17 cellular contexts compared by ENCODE assay signal in genomic region chr2:10873790-10874437, GRCh38. TPM values are rescaled to one million over a fixed set of nuclear protein-coding genes. Genes with fewer than 3 reads are reported as not detected.
DNase-seq lines count a peak whose midpoint lies in the region; ATAC-seq and TF ChIP-seq lines count a peak whose summit lies in the region.
"Had no signal": no experiment of that assay in that cellular context is flagged by ENCODE, and none has a peak within 500 bp of the region (broad histone marks: within the 10 kb centered on the region; RNA-seq: fewer than 3 reads in every experiment).

No MANE protein-coding gene starts in this region.

- H3K36me3 ChIP-seq in A673 (ENCODE audit: insufficient read depth, low read length, poor library complexity, severe bottlenecking) = no peaks in the 10 kb centered on the region
- H3K36me3 ChIP-seq: ascending aorta, BLaER1 had no signal

- CTCF ChIA-PET in A673 (lab: Charles Lee) = no interaction called here

- H3K27me3 ChIP-seq in A673 (replicated peaks; ENCODE audit: insufficient read depth, low read depth, low read length, poor library complexity) = no peaks in the 10 kb centered on the region
- H3K27me3 ChIP-seq: ascending aorta, BLaER1, hepatocyte had no signal

- H3K4me3 ChIP-seq in A673 (ENCODE audit: low read depth, low read length, poor library complexity, severe bottlenecking) (no peak overlapping the region), coronary artery (no peak overlapping the region), foreskin fibroblast (ENCODE audit: low read depth in 1 of 2, low read length in 2 of 2) (no peak overlapping the region)
- H3K4me3 ChIP-seq: ascending aorta, BLaER1, hepatocyte had no signal

- H3K9me3 ChIP-seq in A673 (ENCODE audit: low read depth, low read length, poor library complexity, severe bottlenecking) = peaks cover 8% of the 10 kb centered on the region
- H3K9me3 ChIP-seq: ascending aorta had no signal

- no peak for ATAC-seq in GM18511 (IDR thresholded peaks at IDR 0.05; ENCODE audit: unreplicated experiment)

- BruUV-seq in A673 (replicated peaks; lab: Mats Ljungman, UMichigan) = no TSS peak

- POLR2A ChIA-PET in A673 (lab: Charles Lee; ENCODE audit: low non-redundant PET) = no interaction called here

- DNase-seq in A673 (ENCODE audit: low spot score) = peak; percentile 65
- DNase-seq in GM13977 (ENCODE audit: low spot score) = peak; percentile 37
- DNase-seq in HT1080 (ENCODE audit: low read depth) = peak; percentile 66
- peak; percentile 74 for DNase-seq in cardiac septum (ENCODE audit: low spot score)
- no peak for DNase-seq in coronary artery (ENCODE audit: low spot score)
- no peak for DNase-seq in COLO829 (ENCODE audit: low spot score)
- no peak for DNase-seq in foreskin fibroblast
- DNase-seq: effector memory CD4-positive, alpha-beta T cell; H7; Karpas-422; mammary epithelial cell; NCI-H2081 treated with DMSO at 0.1 percent for 48 hours; OCI-M1 had no signal

- peaks cover 21% of the 10 kb centered on the region for H3K4me1 ChIP-seq in A673 (ENCODE audit: insufficient read depth, low read length, poor library complexity, severe bottlenecking)
- H3K4me1 ChIP-seq: ascending aorta, BLaER1 had no signal

- H3K27ac ChIP-seq in A673 (ENCODE audit: low read depth, low read length, poor library complexity, severe bottlenecking) (no peak overlapping the region), coronary artery (no peak overlapping the region)
- H3K27ac ChIP-seq: ascending aorta, BLaER1, hepatocyte had no signal

- intact Hi-C loops in A673 (cut with micrococcal nuclease; ENCODE audit: unreplicated experiment) = no loop called here
- intact Hi-C loops in cardiac septum (cut with DNase I) = loop anchor here (2.0 kb wide), 1 partner anchor 29 kb away; no protein-coding TSS in a partner anchor

- in situ Hi-C loops in GM13977 (cut with MboI; ENCODE audit: low pct_unique_long_range_greater_than_20kb, low sequenced_read_pairs, unreplicated experiment) = no loop called here

- no peak for TF ChIP-seq CTCF in A673 (conservative IDR thresholded peaks at IDR 0.05; ENCODE audit: low read depth, low read length)
- no peak for TF ChIP-seq CTCF in GM13977 (IDR thresholded peaks at IDR 0.05; ENCODE audit: extremely low read depth, insufficient read depth, missing control alignments)
- no peak for TF ChIP-seq CTCF in coronary artery (IDR thresholded peaks at IDR 0.05)
- no peak for TF ChIP-seq CTCF in foreskin fibroblast (IDR thresholded peaks at IDR 0.05; ENCODE audit: low read depth, low read length)

RNA-seq across cellular contexts. Expression of gene KCNF1, which starts 37.8 kb away (rescaled TPM):
- total RNA-seq in A673 (2021) (0.32 and 0.70 TPM in 2 replicates), cardiac septum (0.27 TPM)
- total RNA-seq in HT1080 (2014; rRNA removed; shearing (Covaris generic)) = 0.07 and 0.14 TPM in 2 replicates
- polyA plus RNA-seq in HT1080 (2015; cell fraction: cytosol; rRNA removed) = 0.09 and 0.14 TPM in 2 replicates
- 0.05 and 0.08 TPM in 2 replicates for polyA plus RNA-seq in HT1080 (2015; cell fraction: nucleus; rRNA removed)
- total RNA-seq: ascending aorta had no signal

Comparison
In these comparisons a context has a peak if more than half of its experiments do, and no peak if none do; other contexts are left out.
1. DNase-seq: peak in A673 (single experiment), GM13977 (single experiment), HT1080 (single experiment) and cardiac septum (single experiment); none in coronary artery (single experiment), COLO829 (single experiment) and foreskin fibroblast (0 of 2).